14 cellular contexts compared by ENCODE assay signal in genomic region chr19:40006273-40006691, GRCh38. TPM values are rescaled to one million over a fixed set of nuclear protein-coding genes. Genes with fewer than 3 reads are reported as not detected.
DNase-seq lines count a peak whose midpoint lies in the region; ATAC-seq and TF ChIP-seq lines count a peak whose summit lies in the region.
"Had no signal": no experiment of that assay in that cellular context is flagged by ENCODE, and none has a peak within 500 bp of the region (broad histone marks: within the 10 kb centered on the region; RNA-seq: fewer than 3 reads in every experiment).

No MANE protein-coding gene starts in this region.

- DNase-seq in Daoy (ENCODE audit: low read depth) (peak; percentile 90), MG63 (peak; percentile 4), cardiac fibroblast (ENCODE audit: low read depth in 2 of 2) (peak; percentile 51 to 95), myocyte (ENCODE audit: low read depth) (peak; percentile 80), testis (no peak), GOT3 (lab: John Stamatoyannopoulos, UW) (no peak), sciatic nerve (ENCODE audit: low spot score) (no peak), natural killer cell (no peak)
- DNase-seq: activated CD8-positive, alpha-beta T cell treated with anti-CD3 and anti-CD28 coated beads, Interleukin-2, amount 10 ng/mL, durations not matched to agents 7 days and 5 days; activated naive CD4-positive, alpha-beta T cell treated with anti-CD3 and anti-CD28 coated beads, Interleukin-2, amount 50 U/mL, for 16 hours; NCI-H1105 treated with DMSO at 0.1 percent for 48 hours; NCI-H526 had no signal

- H3K4me3 Mint-ChIP-seq in natural killer cell, result no peak overlapping the region
- H3K4me3 Mint-ChIP-seq: activated CD8-positive, alpha-beta T cell treated with anti-CD3 and anti-CD28 coated beads, Interleukin-2, amount 10 ng/mL, durations not matched to agents 7 days and 5 days had no signal

- peaks cover 33% of the 10 kb centered on the region for H3K36me3 ChIP-seq in MG63
- H3K36me3 ChIP-seq in testis (ENCODE audit: low read depth, missing control alignments), result no peaks in the 10 kb centered on the region

- H3K27ac Mint-ChIP-seq in natural killer cell, result no peak overlapping the region
- H3K27ac Mint-ChIP-seq: activated CD8-positive, alpha-beta T cell treated with anti-CD3 and anti-CD28 coated beads, Interleukin-2, amount 10 ng/mL, durations not matched to agents 7 days and 5 days had no signal

- no peaks in the 10 kb centered on the region for H3K4me1 Mint-ChIP-seq in natural killer cell

- H3K9me3 ChIP-seq in MG63 (no peaks in the 10 kb centered on the region), testis (no peaks in the 10 kb centered on the region)

- no peaks in the 10 kb centered on the region for H3K4me1 ChIP-seq in testis

- no peak for TF ChIP-seq POLR2A in testis (IDR thresholded peaks at IDR 0.05)

- H3K27me3 ChIP-seq in MG63 (no peaks in the 10 kb centered on the region), testis (no peaks in the 10 kb centered on the region)

- 74 to 84% methylated on average over 1 of the region's 1 CpG for WGBS in testis, 2 donors

- H3K4me3 ChIP-seq in MG63 (no peak overlapping the region), cardiac fibroblast (replicated peaks in 1 of 2; ENCODE audit: low read depth in 2 of 2, low read length in 2 of 2) (no peak overlapping the region), testis (no peak overlapping the region)
- H3K4me3 ChIP-seq: SK-N-MC, smooth muscle cell had no signal

- intact Hi-C loops in testis (cut with DNase I; ENCODE audit: low total_unique reads) (no loop called here), sciatic nerve (cut with DNase I) (no loop called here), natural killer cell (cut with micrococcal nuclease) (no loop called here)

- H3K27ac ChIP-seq in testis, result no peak overlapping the region
- H3K27ac ChIP-seq: SK-N-MC had no signal

- H3K36me3 Mint-ChIP-seq in natural killer cell, result peaks cover 27% of the 10 kb centered on the region

- H3K27me3 Mint-ChIP-seq in natural killer cell (ENCODE audit: low read depth in 2 of 2), result no peaks in the 10 kb centered on the region

- no peak for TF ChIP-seq CTCF in cardiac fibroblast (IDR thresholded peaks at IDR 0.05; ENCODE audit: low read depth, low read length)
- TF ChIP-seq CTCF in testis (IDR thresholded peaks at IDR 0.05), result no peak
- TF ChIP-seq CTCF in natural killer cell (IDR thresholded peaks at IDR 0.05), result no peak

- H3K9me3 Mint-ChIP-seq in natural killer cell, result peaks cover 0 to 8% of the 10 kb centered on the region in 2 donors

- ATAC-seq in sciatic nerve, result no peak
- ATAC-seq in natural killer cell, result no peak
- ATAC-seq: activated CD8-positive, alpha-beta T cell treated with anti-CD3 and anti-CD28 coated beads, Interleukin-2, amount 10 ng/mL, durations not matched to agents 7 days and 5 days had no signal

RNA-seq across cellular contexts. Expression of gene ZNF546, which starts 9.4 kb away (rescaled TPM):
- total RNA-seq in Daoy (2014; rRNA removed; shearing (Covaris generic)), result 0.60 and 4.8 TPM in 2 replicates
- total RNA-seq in MG63 (2014; rRNA removed; shearing (Covaris generic); ENCODE audit: low replicate concordance), result 2.2 and 5.7 TPM in 2 replicates
- total RNA-seq in myocyte (3.0 and 3.2 TPM in 2 replicates), testis (10 to 100 TPM; 19.6 to 21.7 TPM), sciatic nerve (14.3 TPM), natural killer cell (1 to 10 TPM; 3.3 to 4.0 (median 3.8) TPM)
- polyA plus RNA-seq in myocyte (2012), result 1.1 TPM
- 27.6 TPM for polyA plus RNA-seq in testis (ENCODE audit: insufficient read depth, low read depth, low replicate concordance)

RNA-seq across cellular contexts. Expression of gene PSMC4, which starts 35.3 kb away (rescaled TPM):
- total RNA-seq in Daoy (2014; rRNA removed; shearing (Covaris generic)), result 483 and 520 TPM in 2 replicates
- 312 and 327 TPM in 2 replicates for total RNA-seq in MG63 (2014; rRNA removed; shearing (Covaris generic); ENCODE audit: low replicate concordance)
- total RNA-seq in myocyte (165 and 187 TPM in 2 replicates), testis (10 to 100 TPM; 73.0 to 77.9 TPM), sciatic nerve (49.3 TPM), natural killer cell (100 to 1,000 TPM in 2 of 3 donors, 10 to 100 TPM in 1; 84.9 to 116 (median 101) TPM)
- 130 TPM for polyA plus RNA-seq in myocyte (2012)
- 114 TPM for polyA plus RNA-seq in testis (ENCODE audit: insufficient read depth, low read depth, low replicate concordance)

RNA-seq across cellular contexts. Expression of gene ZNF780B, which starts 49.7 kb away (rescaled TPM):
- total RNA-seq in Daoy (2014; rRNA removed; shearing (Covaris generic)), result 4.9 and 20.8 TPM in 2 replicates
- 1.3 and 3.6 TPM in 2 replicates for total RNA-seq in MG63 (2014; rRNA removed; shearing (Covaris generic); ENCODE audit: low replicate concordance)
- 7.8 and 9.8 TPM in 2 replicates for total RNA-seq in myocyte
- 4.7 TPM for polyA plus RNA-seq in myocyte (2012)
- 10 to 100 TPM; 13.5 to 18.6 TPM for total RNA-seq in testis
- polyA plus RNA-seq in testis (ENCODE audit: insufficient read depth, low read depth, low replicate concordance), result 5.0 TPM
- 29.6 TPM for total RNA-seq in sciatic nerve
- total RNA-seq in natural killer cell, result 10 to 100 TPM; 14.1 to 19.2 (median 17.2) TPM

Comparison
In these comparisons a context has a peak if more than half of its experiments do, and no peak if none do; other contexts are left out.
1. DNase-seq: peak in Daoy (single experiment), MG63 (single experiment), cardiac fibroblast (2 of 2) and myocyte (single experiment); none in testis (single experiment), GOT3 (single experiment), sciatic nerve (single experiment) and natural killer cell (single experiment).